In the genomic region with DNA sequence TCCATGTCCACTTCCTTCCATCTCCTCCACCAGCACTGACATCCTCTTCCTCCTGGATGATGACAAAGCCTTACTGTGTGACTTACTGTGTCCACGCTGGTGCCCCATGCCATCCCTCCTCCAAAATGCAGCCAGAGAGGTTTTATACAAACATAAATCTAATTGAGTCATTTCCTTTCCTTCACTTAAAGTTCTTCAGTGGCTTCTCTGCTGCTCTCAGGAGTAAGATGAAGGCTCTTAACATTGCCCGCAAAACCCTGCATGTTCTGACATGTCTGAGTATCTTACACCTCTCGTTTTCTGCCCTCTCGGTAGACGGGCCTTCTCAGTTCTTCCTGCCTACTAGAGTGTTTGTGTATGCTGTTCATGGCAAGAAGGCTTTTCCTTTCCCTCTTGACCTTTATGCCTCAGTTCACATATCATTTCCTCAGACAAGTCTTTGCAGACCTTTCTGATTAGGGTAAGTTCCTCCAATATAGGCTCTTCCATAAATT, we compare ENCODE assay signal across 9 cellular contexts.
DNase-seq lines count a peak whose midpoint lies in the region; ATAC-seq, FAIRE-seq and TF ChIP-seq lines count a peak whose summit lies in the region.
"Had no signal": no experiment of that assay in that cellular context is flagged by ENCODE, and none has a peak within 500 bp of the region (broad histone marks: within the 10 kb centered on the region; RNA-seq: fewer than 3 reads in every experiment).

No MANE protein-coding gene starts in this region.

- 80 to 85% methylated on average over 5 of the region's 5 CpGs for WGBS in sigmoid colon, 2 donors

- no peaks in the 10 kb centered on the region for H3K9me3 ChIP-seq in sigmoid colon

- intact Hi-C loops in dorsolateral prefrontal cortex (cut with DNase I), result no loop called here
- intact Hi-C loops in sigmoid colon (cut with DNase I), result no loop called here

- peak; percentile 40 for FAIRE-seq in bronchial epithelial cell (lab: Jason Lieb, UNC)
- FAIRE-seq: colon had no signal

- TF ChIP-seq POLR2A in sigmoid colon (IDR thresholded peaks at IDR 0.05), result no peak

- peak; percentile 85 for ATAC-seq in GM18502 (IDR thresholded peaks at IDR 0.05; ENCODE audit: poor library complexity, unreplicated experiment)
- peak; percentile 46 for ATAC-seq in GM21515 (IDR thresholded peaks at IDR 0.05; ENCODE audit: unreplicated experiment)
- ATAC-seq in HG03442 (IDR thresholded peaks at IDR 0.05; ENCODE audit: unreplicated experiment), result peak; percentile 75

- peak; percentile 98 for DNase-seq in bronchial epithelial cell (ENCODE audit: low read depth)
- DNase-seq in amygdala (lab: John Stamatoyannopoulos, UW), result no peak
- no peak for DNase-seq in dorsolateral prefrontal cortex
- no peak for DNase-seq in nucleus accumbens (lab: John Stamatoyannopoulos, UW)
- DNase-seq in sigmoid colon, result no peak

- H3K27me3 ChIP-seq in bronchial epithelial cell (ENCODE audit: control insufficient read depth, insufficient read depth, low read length) (no peaks in the 10 kb centered on the region), dorsolateral prefrontal cortex (peaks cover 0 to 6% (median 0%) of the 10 kb centered on the region in 45 donors), sigmoid colon (no peaks in the 10 kb centered on the region)

- TF ChIP-seq CTCF in bronchial epithelial cell (IDR thresholded peaks at IDR 0.05; ENCODE audit: insufficient read depth, low read length, severe bottlenecking) (no peak), dorsolateral prefrontal cortex (IDR thresholded peaks at IDR 0.05 in 54 of 56, conservative IDR thresholded peaks at IDR 0.05 in 2 of 56; ENCODE audit: low read depth in 1 of 56, partially characterized antibody in 56 of 56) (no peak), sigmoid colon (IDR thresholded peaks at IDR 0.05) (no peak)

- TF ChIP-seq EP300 in sigmoid colon (IDR thresholded peaks at IDR 0.05), result no peak

- H3K36me3 ChIP-seq in bronchial epithelial cell (ENCODE audit: control insufficient read depth, insufficient read depth, low read length) (no peaks in the 10 kb centered on the region), sigmoid colon (no peaks in the 10 kb centered on the region)

- H3K4me1 ChIP-seq in sigmoid colon, result no peaks in the 10 kb centered on the region

- H3K27ac ChIP-seq in dorsolateral prefrontal cortex (no peak overlapping the region), sigmoid colon (no peak overlapping the region)

- H3K4me3 ChIP-seq in bronchial epithelial cell (ENCODE audit: low read depth, low read length) (no peak overlapping the region), dorsolateral prefrontal cortex (no peak overlapping the region), sigmoid colon (no peak overlapping the region)
